Comparison of ENCODE assay signal across 2 cellular contexts in genomic region chr9:87639949-87640348, GRCh38.
TF ChIP-seq lines count a peak whose summit lies in the region.

No MANE protein-coding gene starts in this region.

TF ChIP-seq in liver, 16 proteins besides CTCF, POLR2A, EP300 and RAD21 (continued from another document):
- TF ChIP-seq MAX (IDR thresholded peaks at IDR 0.05) (no peak), ZBTB33 (IDR thresholded peaks at IDR 0.05) (no peak), RXRA (IDR thresholded peaks at IDR 0.05) (no peak), REST (IDR thresholded peaks at IDR 0.05) (no peak), FOXA1 (IDR thresholded peaks at IDR 0.05) (no peak)

TF ChIP-seq in HepG2, 621 proteins besides CTCF, POLR2A, EP300 and RAD21 (continued from another document):
- TF ChIP-seq SNAPC5 (CRISPR knock-in tag; IDR thresholded peaks at IDR 0.05; ENCODE audit: borderline replicate concordance) (no peak), NR2C2 (CRISPR knock-in tag; IDR thresholded peaks at IDR 0.05; ENCODE audit: borderline replicate concordance) (no peak), ZBED4 (CRISPR knock-in tag; IDR thresholded peaks at IDR 0.05; ENCODE audit: borderline replicate concordance) (no peak), NR0B2 (CRISPR knock-in tag; IDR thresholded peaks at IDR 0.05) (no peak)
